9 cellular contexts compared by ENCODE assay signal in the genomic region with DNA sequence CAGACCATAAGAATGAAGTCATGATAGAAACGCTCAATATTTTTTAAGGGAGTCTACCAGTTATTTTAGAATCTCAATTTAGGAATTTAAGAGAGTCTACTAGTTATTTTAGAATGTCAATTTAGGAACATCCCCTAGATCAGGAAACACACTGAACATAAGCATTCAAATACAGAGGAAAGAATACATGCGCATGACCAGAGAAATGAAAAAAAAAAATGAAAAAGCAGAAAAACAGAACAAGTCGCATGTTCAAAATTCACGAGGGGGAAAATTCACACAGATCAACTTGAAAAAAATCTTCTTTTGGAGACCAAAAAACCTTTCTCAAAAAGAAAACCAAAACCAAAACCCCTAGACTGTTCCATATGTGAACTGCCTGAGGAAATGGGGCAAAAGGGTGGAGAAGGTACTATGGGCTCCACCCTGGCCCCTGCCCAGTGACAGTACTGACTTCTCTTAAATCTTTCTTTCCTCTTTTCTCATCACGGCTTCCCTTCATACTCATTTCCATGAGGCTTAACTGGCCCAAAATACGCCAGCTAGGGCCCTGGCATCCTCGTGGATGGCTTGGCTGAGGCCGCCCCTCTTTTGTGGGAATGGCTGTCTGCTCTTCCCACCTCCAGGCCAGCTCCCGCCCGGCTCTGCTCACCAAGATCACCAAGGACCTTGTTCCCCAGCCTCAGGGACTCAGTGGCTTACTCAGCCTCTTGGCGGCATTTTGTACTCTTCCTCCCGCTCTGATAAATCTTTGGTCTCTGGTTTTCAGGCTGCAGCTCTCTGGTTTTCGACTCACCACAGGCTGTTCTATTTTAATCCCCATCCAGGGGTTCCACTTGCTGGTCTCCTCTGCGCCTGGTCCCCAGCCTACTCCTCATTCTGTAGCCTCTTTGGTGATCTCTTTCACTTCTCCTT. TPM values are rescaled to one million over a fixed set of nuclear protein-coding genes. Genes with fewer than 3 reads are reported as not detected.
DNase-seq lines count a peak whose midpoint lies in the region; ATAC-seq and TF ChIP-seq lines count a peak whose summit lies in the region.
"Had no signal": no experiment of that assay in that cellular context is flagged by ENCODE, and none has a peak within 500 bp of the region (broad histone marks: within the 10 kb centered on the region; RNA-seq: fewer than 3 reads in every experiment).

No MANE protein-coding gene starts in this region.

- H3K4me3 ChIP-seq in cardiac muscle cell (no peak overlapping the region), suprapubic skin (peak overlapping the region; percentile 27)
- H3K4me3 ChIP-seq: gastrocnemius medialis had no signal

- ATAC-seq in GM18867 (IDR thresholded peaks at IDR 0.05; ENCODE audit: unreplicated experiment) = peak; percentile 67
- ATAC-seq in HG02588 (IDR thresholded peaks at IDR 0.05; ENCODE audit: unreplicated experiment) = peak; percentile 63
- no peak for ATAC-seq in esophagus mucosa

- peaks cover 5% of the 10 kb centered on the region for H3K4me1 ChIP-seq in cardiac muscle cell (ENCODE audit: low read depth)
- H3K4me1 ChIP-seq in suprapubic skin = peaks cover 11% of the 10 kb centered on the region

- WGBS in suprapubic skin = 53% methylated on average over 14 of the region's 14 CpGs

- TF ChIP-seq EP300 in suprapubic skin (IDR thresholded peaks at IDR 0.05) = no peak

- H3K27me3 ChIP-seq in cardiac muscle cell (no peaks in the 10 kb centered on the region), suprapubic skin (no peaks in the 10 kb centered on the region)
- H3K27me3 ChIP-seq: gastrocnemius medialis had no signal

- H3K9me3 ChIP-seq in cardiac muscle cell (ENCODE audit: low read depth) (no peaks in the 10 kb centered on the region), suprapubic skin (no peaks in the 10 kb centered on the region)
- H3K9me3 ChIP-seq: gastrocnemius medialis had no signal

- H3K36me3 ChIP-seq in cardiac muscle cell (no peaks in the 10 kb centered on the region), suprapubic skin (no peaks in the 10 kb centered on the region)
- H3K36me3 ChIP-seq: gastrocnemius medialis had no signal

- TF ChIP-seq POLR2A in suprapubic skin (IDR thresholded peaks at IDR 0.05) = no peak

- DNase-seq in OCI-M1 (lab: John Stamatoyannopoulos, UW) = peak; percentile 57
- DNase-seq in cardiac muscle cell (ENCODE audit: low read depth in 1 of 2, low spot score in 1 of 2) = no peak
- DNase-seq in suprapubic skin (ENCODE audit: low spot score in 2 of 2) = no peak
- no peak for DNase-seq in dermis blood vessel endothelial cell
- no peak for DNase-seq in NCI-H2171 (lab: John Stamatoyannopoulos, UW)
- DNase-seq: gastrocnemius medialis had no signal

- TF ChIP-seq CTCF in cardiac muscle cell (IDR thresholded peaks at IDR 0.05; ENCODE audit: low read depth, low read length) (no peak), suprapubic skin (IDR thresholded peaks at IDR 0.05) (no peak)

- H3K27ac ChIP-seq in cardiac muscle cell = peak overlapping the region; percentile 85
- H3K27ac ChIP-seq in suprapubic skin = peak overlapping the region; percentile 58

RNA-seq across cellular contexts. Expression of gene ZBTB2, which starts 11.2 kb away (rescaled TPM):
- total RNA-seq in cardiac muscle cell (7.7 and 9.9 TPM in 2 replicates), suprapubic skin (10 to 100 TPM in 3 of 4 donors, 1 to 10 TPM in 1; 9.5 to 17.5 (median 13.0) TPM), esophagus mucosa (5.3 TPM), dermis blood vessel endothelial cell (8.0 and 10.6 TPM in 2 replicates)
- 5.6 and 9.6 TPM in 2 replicates for polyA plus RNA-seq in cardiac muscle cell
